ENCODE assay signal across 2 cellular contexts in genomic region chr7:133056370-133057238, GRCh38.
TF ChIP-seq lines count a peak whose summit lies in the region.

No MANE protein-coding gene starts in this region.

TF ChIP-seq in liver, 16 proteins besides CTCF, POLR2A, EP300 and RAD21:
- TF ChIP-seq SP1 (IDR thresholded peaks at IDR 0.05) (peak; percentile 49), HNF4G (IDR thresholded peaks at IDR 0.05) (no peak), GABPA (IDR thresholded peaks at IDR 0.05 in 1 of 2, conservative IDR thresholded peaks at IDR 0.05 in 1 of 2) (no peak), ZBTB33 (IDR thresholded peaks at IDR 0.05) (peak; percentile 18), EGR1 (IDR thresholded peaks at IDR 0.05; ENCODE audit: low read depth in 2 of 2) (no peak), RXRA (IDR thresholded peaks at IDR 0.05) (peak; percentile 56 to 67), HNF4A (conservative IDR thresholded peaks at IDR 0.05) (peak; percentile 71 to 78), JUND (IDR thresholded peaks at IDR 0.05) (no peak), MAX (IDR thresholded peaks at IDR 0.05) (peak; percentile 12), TAF1 (conservative IDR thresholded peaks at IDR 0.05) (no peak), YY1 (IDR thresholded peaks at IDR 0.05) (peak; percentile 68)
- TF ChIP-seq, protein P1, sequence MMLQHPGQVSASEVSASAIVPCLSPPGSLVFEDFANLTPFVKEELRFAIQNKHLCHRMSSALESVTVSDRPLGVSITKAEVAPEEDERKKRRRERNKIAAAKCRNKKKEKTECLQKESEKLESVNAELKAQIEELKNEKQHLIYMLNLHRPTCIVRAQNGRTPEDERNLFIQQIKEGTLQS (IDR thresholded peaks at IDR 0.05), result no peak

TF ChIP-seq in HepG2, 621 proteins besides CTCF, POLR2A, EP300 and RAD21:
- TF ChIP-seq, protein P2, sequence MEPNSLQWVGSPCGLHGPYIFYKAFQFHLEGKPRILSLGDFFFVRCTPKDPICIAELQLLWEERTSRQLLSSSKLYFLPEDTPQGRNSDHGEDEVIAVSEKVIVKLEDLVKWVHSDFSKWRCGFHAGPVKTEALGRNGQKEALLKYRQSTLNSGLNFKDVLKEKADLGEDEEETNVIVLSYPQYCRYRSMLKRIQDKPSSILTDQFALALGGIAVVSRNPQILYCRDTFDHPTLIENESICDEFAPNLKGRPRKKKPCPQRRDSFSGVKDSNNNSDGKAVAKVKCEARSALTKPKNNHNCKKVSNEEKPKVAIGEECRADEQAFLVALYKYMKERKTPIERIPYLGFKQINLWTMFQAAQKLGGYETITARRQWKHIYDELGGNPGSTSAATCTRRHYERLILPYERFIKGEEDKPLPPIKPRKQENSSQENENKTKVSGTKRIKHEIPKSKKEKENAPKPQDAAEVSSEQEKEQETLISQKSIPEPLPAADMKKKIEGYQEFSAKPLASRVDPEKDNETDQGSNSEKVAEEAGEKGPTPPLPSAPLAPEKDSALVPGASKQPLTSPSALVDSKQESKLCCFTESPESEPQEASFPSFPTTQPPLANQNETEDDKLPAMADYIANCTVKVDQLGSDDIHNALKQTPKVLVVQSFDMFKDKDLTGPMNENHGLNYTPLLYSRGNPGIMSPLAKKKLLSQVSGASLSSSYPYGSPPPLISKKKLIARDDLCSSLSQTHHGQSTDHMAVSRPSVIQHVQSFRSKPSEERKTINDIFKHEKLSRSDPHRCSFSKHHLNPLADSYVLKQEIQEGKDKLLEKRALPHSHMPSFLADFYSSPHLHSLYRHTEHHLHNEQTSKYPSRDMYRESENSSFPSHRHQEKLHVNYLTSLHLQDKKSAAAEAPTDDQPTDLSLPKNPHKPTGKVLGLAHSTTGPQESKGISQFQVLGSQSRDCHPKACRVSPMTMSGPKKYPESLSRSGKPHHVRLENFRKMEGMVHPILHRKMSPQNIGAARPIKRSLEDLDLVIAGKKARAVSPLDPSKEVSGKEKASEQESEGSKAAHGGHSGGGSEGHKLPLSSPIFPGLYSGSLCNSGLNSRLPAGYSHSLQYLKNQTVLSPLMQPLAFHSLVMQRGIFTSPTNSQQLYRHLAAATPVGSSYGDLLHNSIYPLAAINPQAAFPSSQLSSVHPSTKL (CRISPR knock-in tag; IDR thresholded peaks at IDR 0.05), result no peak
- TF ChIP-seq ZSCAN5A (CRISPR knock-in tag; IDR thresholded peaks at IDR 0.05; ENCODE audit: borderline replicate concordance) (no peak), ZNF557 (CRISPR knock-in tag; IDR thresholded peaks at IDR 0.05) (no peak), HDAC2 (CRISPR knock-in tag; IDR thresholded peaks at IDR 0.05) (no peak), ZNF510 (CRISPR knock-in tag; IDR thresholded peaks at IDR 0.05; ENCODE audit: low read depth) (no peak), NFKB2 (CRISPR knock-in tag; IDR thresholded peaks at IDR 0.05; ENCODE audit: borderline replicate concordance) (no peak), ZNF224 (CRISPR knock-in tag; IDR thresholded peaks at IDR 0.05) (no peak), ZNF234 (CRISPR knock-in tag; conservative IDR thresholded peaks at IDR 0.05) (no peak), RNF219 (CRISPR knock-in tag; IDR thresholded peaks at IDR 0.05) (no peak), YY1 (IDR thresholded peaks at IDR 0.05; ENCODE audit: insufficient read depth, insufficient replicate concordance, low read depth, low read length) (no peak), ZNF75D (CRISPR knock-in tag; IDR thresholded peaks at IDR 0.05; ENCODE audit: borderline replicate concordance) (no peak), ZNF282 (IDR thresholded peaks at IDR 0.05; ENCODE audit: partially characterized antibody) (no peak), PITX1 (CRISPR knock-in tag; IDR thresholded peaks at IDR 0.05) (no peak)
- TF ChIP-seq, protein P3, sequence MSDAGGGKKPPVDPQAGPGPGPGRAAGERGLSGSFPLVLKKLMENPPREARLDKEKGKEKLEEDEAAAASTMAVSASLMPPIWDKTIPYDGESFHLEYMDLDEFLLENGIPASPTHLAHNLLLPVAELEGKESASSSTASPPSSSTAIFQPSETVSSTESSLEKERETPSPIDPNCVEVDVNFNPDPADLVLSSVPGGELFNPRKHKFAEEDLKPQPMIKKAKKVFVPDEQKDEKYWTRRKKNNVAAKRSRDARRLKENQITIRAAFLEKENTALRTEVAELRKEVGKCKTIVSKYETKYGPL (CRISPR knock-in tag; IDR thresholded peaks at IDR 0.05), result no peak
- TF ChIP-seq, protein P4, sequence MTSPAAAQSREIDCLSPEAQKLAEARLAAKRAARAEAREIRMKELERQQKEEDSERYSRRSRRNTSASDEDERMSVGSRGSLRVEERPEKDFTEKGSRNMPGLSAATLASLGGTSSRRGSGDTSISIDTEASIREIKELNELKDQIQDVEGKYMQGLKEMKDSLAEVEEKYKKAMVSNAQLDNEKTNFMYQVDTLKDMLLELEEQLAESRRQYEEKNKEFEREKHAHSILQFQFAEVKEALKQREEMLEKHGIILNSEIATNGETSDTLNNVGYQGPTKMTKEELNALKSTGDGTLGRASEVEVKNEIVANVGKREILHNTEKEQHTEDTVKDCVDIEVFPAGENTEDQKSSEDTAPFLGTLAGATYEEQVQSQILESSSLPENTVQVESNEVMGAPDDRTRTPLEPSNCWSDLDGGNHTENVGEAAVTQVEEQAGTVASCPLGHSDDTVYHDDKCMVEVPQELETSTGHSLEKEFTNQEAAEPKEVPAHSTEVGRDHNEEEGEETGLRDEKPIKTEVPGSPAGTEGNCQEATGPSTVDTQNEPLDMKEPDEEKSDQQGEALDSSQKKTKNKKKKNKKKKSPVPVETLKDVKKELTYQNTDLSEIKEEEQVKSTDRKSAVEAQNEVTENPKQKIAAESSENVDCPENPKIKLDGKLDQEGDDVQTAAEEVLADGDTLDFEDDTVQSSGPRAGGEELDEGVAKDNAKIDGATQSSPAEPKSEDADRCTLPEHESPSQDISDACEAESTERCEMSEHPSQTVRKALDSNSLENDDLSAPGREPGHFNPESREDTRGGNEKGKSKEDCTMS (CRISPR knock-in tag; conservative IDR thresholded peaks at IDR 0.05), result no peak
- TF ChIP-seq, protein P5, sequence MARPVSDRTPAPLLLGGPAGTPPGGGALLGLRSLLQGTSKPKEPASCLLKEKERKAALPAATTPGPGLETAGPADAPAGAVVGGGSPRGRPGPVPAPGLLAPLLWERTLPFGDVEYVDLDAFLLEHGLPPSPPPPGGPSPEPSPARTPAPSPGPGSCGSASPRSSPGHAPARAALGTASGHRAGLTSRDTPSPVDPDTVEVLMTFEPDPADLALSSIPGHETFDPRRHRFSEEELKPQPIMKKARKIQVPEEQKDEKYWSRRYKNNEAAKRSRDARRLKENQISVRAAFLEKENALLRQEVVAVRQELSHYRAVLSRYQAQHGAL (CRISPR knock-in tag; IDR thresholded peaks at IDR 0.05; ENCODE audit: not compliant biosample characterization), result no peak
TF ChIP-seq in HepG2: peak in this region for 0.
